ENCODE assay signal across 1 cellular context in genomic region chr9:93133641-93134017, GRCh38.
TF ChIP-seq lines count a peak whose summit lies in the region.

No MANE protein-coding gene starts in this region.

TF ChIP-seq in K562, 482 proteins besides CTCF, POLR2A, EP300 and RAD21 (continues in another document):
- TF ChIP-seq TSC22D4 (tag; IDR thresholded peaks at IDR 0.05): no peak
- no peak for TF ChIP-seq ZBTB11 (CRISPR knock-in tag; IDR thresholded peaks at IDR 0.05)
- no peak for TF ChIP-seq TCFL5 (CRISPR knock-in tag; conservative IDR thresholded peaks at IDR 0.05)
- TF ChIP-seq ZNF165 (CRISPR knock-in tag; IDR thresholded peaks at IDR 0.05; ENCODE audit: borderline replicate concordance): no peak
- peak; percentile 92 for TF ChIP-seq ZNF740 (CRISPR knock-in tag; IDR thresholded peaks at IDR 0.05)
- peak in 1 of 2 experiments; percentile 87; a peak in 2 of 4 replicates for TF ChIP-seq ZNF740 (tag; IDR thresholded peaks at IDR 0.05)
- no peak for TF ChIP-seq NUFIP1 (IDR thresholded peaks at IDR 0.05; ENCODE audit: partially characterized antibody)
- TF ChIP-seq ZFX (CRISPR knock-in tag; IDR thresholded peaks at IDR 0.05): no peak
- TF ChIP-seq MCM2 (IDR thresholded peaks at IDR 0.05; ENCODE audit: low read depth): no peak
- TF ChIP-seq CEBPB (tag; IDR thresholded peaks at IDR 0.05): peak; percentile 80
- TF ChIP-seq POLR2B (IDR thresholded peaks at IDR 0.05; ENCODE audit: low read depth, partially characterized antibody): no peak
- peak; percentile 74; the same call in 1 of the 2 replicates for TF ChIP-seq ATF2 (CRISPR knock-in tag; IDR thresholded peaks at IDR 0.05)
- TF ChIP-seq RREB1 (CRISPR knock-in tag; IDR thresholded peaks at IDR 0.05): 0 out of 2 replicates have a peak, but pooled peaks have one; percentile 25
- TF ChIP-seq YBX1 (IDR thresholded peaks at IDR 0.05): no peak
- TF ChIP-seq HNRNPUL1 (IDR thresholded peaks at IDR 0.05; ENCODE audit: low read length): no peak
- peak; percentile 51 to 57 for TF ChIP-seq NRF1 (conservative IDR thresholded peaks at IDR 0.05 in 1 of 2, IDR thresholded peaks at IDR 0.05 in 1 of 2)
- TF ChIP-seq KLF13 (tag; IDR thresholded peaks at IDR 0.05; ENCODE audit: borderline replicate concordance, low read depth): no peak
- TF ChIP-seq ZNF41 (CRISPR knock-in tag; conservative IDR thresholded peaks at IDR 0.05): no peak
- TF ChIP-seq ELK1 (CRISPR knock-in tag; IDR thresholded peaks at IDR 0.05): no peak
- no peak; the same call in 1 of the 2 replicates for TF ChIP-seq HNRNPL (IDR thresholded peaks at IDR 0.05; ENCODE audit: low read depth, low read length)
- peak; percentile 73 for TF ChIP-seq RBFOX2 (IDR thresholded peaks at IDR 0.05; ENCODE audit: low read depth, low read length)
- TF ChIP-seq FOSL1 (tag; conservative IDR thresholded peaks at IDR 0.05): no peak
- no peak for TF ChIP-seq ZNF121 (CRISPR knock-in tag; conservative IDR thresholded peaks at IDR 0.05)
- no peak for TF ChIP-seq CHD4 (IDR thresholded peaks at IDR 0.05; ENCODE audit: insufficient read depth, insufficient replicate concordance, low read depth, low read length, poor library complexity, severe bottlenecking)
- no peak for TF ChIP-seq E2F8 (IDR thresholded peaks at IDR 0.05; ENCODE audit: low read depth, partially characterized antibody)
- TF ChIP-seq ZHX1 (conservative IDR thresholded peaks at IDR 0.05; ENCODE audit: low read length): no peak
- TF ChIP-seq ARID2 (IDR thresholded peaks at IDR 0.05): no peak
- no peak for TF ChIP-seq XRCC5 (IDR thresholded peaks at IDR 0.05; ENCODE audit: low read depth, low read length)
- TF ChIP-seq RFX7 (CRISPR knock-in tag; IDR thresholded peaks at IDR 0.05): no peak
- no peak for TF ChIP-seq HDAC3 (IDR thresholded peaks at IDR 0.05; ENCODE audit: borderline replicate concordance, partially characterized antibody)
- TF ChIP-seq NR4A1 (CRISPR knock-in tag; IDR thresholded peaks at IDR 0.05): no peak
- TF ChIP-seq NR4A1 (tag; IDR thresholded peaks at IDR 0.05): 0 out of 2 replicates have a peak, but pooled peaks have one; percentile 20
- peak; percentile 93 for TF ChIP-seq TFAP4 (CRISPR knock-in tag; IDR thresholded peaks at IDR 0.05; ENCODE audit: borderline replicate concordance)
- peak; percentile 61 for TF ChIP-seq CXXC5 (CRISPR knock-in tag; IDR thresholded peaks at IDR 0.05)
- TF ChIP-seq HNRNPK (IDR thresholded peaks at IDR 0.05; ENCODE audit: low read depth, low read length, poor library complexity, severe bottlenecking): no peak
- no peak for TF ChIP-seq MCM5 (IDR thresholded peaks at IDR 0.05; ENCODE audit: low read depth)
- TF ChIP-seq ZNF512 (tag; IDR thresholded peaks at IDR 0.05): no peak
- 0 out of 4 replicates have a peak, but pooled peaks of 1 of the 2 experiments have one; percentile 22 for TF ChIP-seq HDAC1 (IDR thresholded peaks at IDR 0.05)
- no peak for TF ChIP-seq SMARCB1 (IDR thresholded peaks at IDR 0.05; ENCODE audit: insufficient read length, low read depth)
- TF ChIP-seq ZNF143 (CRISPR knock-in tag; IDR thresholded peaks at IDR 0.05): no peak
- TF ChIP-seq RBBP5 (IDR thresholded peaks at IDR 0.05; ENCODE audit: borderline replicate concordance, insufficient read depth, low read length, poor library complexity, severe bottlenecking): peak; percentile 36
- TF ChIP-seq ATF1 (CRISPR knock-in tag; IDR thresholded peaks at IDR 0.05): no peak
- TF ChIP-seq ATF1 (tag; IDR thresholded peaks at IDR 0.05): peak; percentile 78
- no peak for TF ChIP-seq ZNF347 (CRISPR knock-in tag; IDR thresholded peaks at IDR 0.05; ENCODE audit: low read depth)
